11 cellular contexts compared by ENCODE assay signal in genomic region chr1:197919523-197920301, GRCh38. TPM values are rescaled to one million over a fixed set of nuclear protein-coding genes. Genes with fewer than 3 reads are reported as not detected.
DNase-seq lines count a peak whose midpoint lies in the region; ATAC-seq and TF ChIP-seq lines count a peak whose summit lies in the region.
"Had no signal": no experiment of that assay in that cellular context is flagged by ENCODE, and none has a peak within 500 bp of the region (broad histone marks: within the 10 kb centered on the region; RNA-seq: fewer than 3 reads in every experiment).

No MANE protein-coding gene starts in this region.

- H4K12ac ChIP-seq in trophoblast cell (ENCODE audit: low read depth, low read length) = no peak overlapping the region

- H3K23ac ChIP-seq in IMR-90 (ENCODE audit: low read depth, low read length) = no peak overlapping the region
- peak overlapping the region; percentile 62 for H3K23ac ChIP-seq in trophoblast cell (ENCODE audit: low read length)

- H4K91ac ChIP-seq in IMR-90 (ENCODE audit: insufficient read depth, low read depth, low read length) = no peak overlapping the region
- no peak overlapping the region for H4K91ac ChIP-seq in trophoblast cell (ENCODE audit: low read depth, low read length)

- no peak overlapping the region for H3K56ac ChIP-seq in IMR-90 (ENCODE audit: extremely low read depth, insufficient read depth, low read length)

- no peaks in the 10 kb centered on the region for H3K79me2 ChIP-seq in trophoblast cell (ENCODE audit: control insufficient read depth, insufficient read depth, low read length, poor library complexity)

- H2BK12ac ChIP-seq in trophoblast cell (ENCODE audit: low read length) = no peak overlapping the region

- no peaks in the 10 kb centered on the region for H3K36me3 ChIP-seq in IMR-90 (ENCODE audit: control insufficient read depth, insufficient read depth, low read length)
- no peaks in the 10 kb centered on the region for H3K36me3 ChIP-seq in duodenal mucosa (ENCODE audit: control insufficient read depth in 1 of 2, insufficient read depth in 2 of 2, low read length in 2 of 2)
- H3K36me3 ChIP-seq in trophoblast cell (ENCODE audit: control insufficient read depth in 1 of 2, insufficient read depth in 2 of 2, low read length in 2 of 2) = no peaks in the 10 kb centered on the region

- ATAC-seq in IMR-90 (ENCODE audit: low read depth) = no peak
- no peak for ATAC-seq in HG03108 (IDR thresholded peaks at IDR 0.05; ENCODE audit: unreplicated experiment)
- no peak for ATAC-seq in GM19324 (IDR thresholded peaks at IDR 0.05; ENCODE audit: low FRiP score, unreplicated experiment)
- no peak for ATAC-seq in GM21619 (IDR thresholded peaks at IDR 0.05; ENCODE audit: unreplicated experiment)

- POLR2A ChIA-PET in IMR-90 (lab: Charles Lee; ENCODE audit: unreplicated experiment) = no interaction called here

- peaks cover 96% of the 10 kb centered on the region for H3K27me3 Mint-ChIP-seq in T-helper 1 cell treated with Interleukin-12 subunit alpha and Interleukin-12 subunit beta and Interleukin-4 antibody, amounts not matched to agents 30 μg/mL and 1 μg/mL, for 36 hours (ENCODE audit: low read depth)

- H3K9me3 ChIP-seq in IMR-90 (ENCODE audit: control insufficient read depth, insufficient read depth, low read length) (peaks cover 3% of the 10 kb centered on the region; the same call in 1 of the 2 replicates), duodenal mucosa (ENCODE audit: control insufficient read depth in 1 of 2, low read length in 2 of 2) (no peaks in the 10 kb centered on the region), trophoblast cell (ENCODE audit: insufficient read depth, low read depth, low read length) (peaks cover 5% of the 10 kb centered on the region)

- DNase-seq in T-helper 1 cell = no peak
- no peak for DNase-seq in IMR-90
- no peak for DNase-seq in trophoblast cell
- DNase-seq: activated effector memory CD4-positive, alpha-beta T cell treated with Interleukin-2 at 50 U/mL for 16 hours; SW 1271 had no signal

- H3K9me3 Mint-ChIP-seq in T-helper 1 cell treated with Interleukin-12 subunit alpha and Interleukin-12 subunit beta and Interleukin-4 antibody, amounts not matched to agents 30 μg/mL and 1 μg/mL, for 36 hours = no peaks in the 10 kb centered on the region

- H3K4me1 ChIP-seq in IMR-90 (ENCODE audit: control insufficient read depth, insufficient read depth, low read length) (no peaks in the 10 kb centered on the region; the same call in 1 of the 2 replicates), duodenal mucosa (ENCODE audit: control insufficient read depth in 1 of 2, insufficient read depth in 2 of 2, low read length in 2 of 2) (peaks cover 36 to 55% of the 10 kb centered on the region in 2 donors), trophoblast cell (ENCODE audit: control insufficient read depth in 1 of 2, insufficient read depth in 2 of 2, low read length in 2 of 2) (peaks cover 5 to 10% of the 10 kb centered on the region in 2 experiments)

- H3K27ac ChIP-seq in IMR-90 (ENCODE audit: insufficient read depth, low read length) (no peak overlapping the region), duodenal mucosa (ENCODE audit: low read depth, low read length) (no peak overlapping the region), trophoblast cell (ENCODE audit: low read depth, low read length) (no peak overlapping the region)

- H4K20me1 ChIP-seq in IMR-90 (ENCODE audit: insufficient read depth, low read length) = peaks cover 5% of the 10 kb centered on the region; the same call in 1 of the 2 replicates

- dilution Hi-C loops in IMR-90 (cut with HindIII; ENCODE audit: low sequenced_read_pairs, unreplicated experiment) = no loop called here

- peaks cover 45% of the 10 kb centered on the region for H3K4me1 Mint-ChIP-seq in T-helper 1 cell treated with Interleukin-12 subunit alpha and Interleukin-12 subunit beta and Interleukin-4 antibody, amounts not matched to agents 30 μg/mL and 1 μg/mL, for 36 hours (ENCODE audit: low read depth)

- no peak overlapping the region for H4K8ac ChIP-seq in IMR-90 (ENCODE audit: low read depth in 2 of 2, low read length in 2 of 2)
- no peak overlapping the region for H4K8ac ChIP-seq in trophoblast cell (ENCODE audit: low read depth, low read length)

- H3K4me3 ChIP-seq in IMR-90 (ENCODE audit: insufficient read depth, low read depth, low read length) (no peak overlapping the region), duodenal mucosa (ENCODE audit: low read depth in 1 of 2, low read length in 2 of 2) (peak overlapping the region; percentile 17 to 43), trophoblast cell (ENCODE audit: low read depth, low read length) (no peak overlapping the region)

- no peak overlapping the region for H2BK120ac ChIP-seq in IMR-90 (ENCODE audit: low read depth, low read length)
- H2BK120ac ChIP-seq in trophoblast cell (ENCODE audit: insufficient read depth, low read length, poor library complexity) = no peak overlapping the region

- H3K9me1 ChIP-seq in IMR-90 (ENCODE audit: insufficient read depth, low read length) = no peaks in the 10 kb centered on the region

- TF ChIP-seq POLR2A in IMR-90 (IDR thresholded peaks at IDR 0.05; ENCODE audit: low read depth, low read length) = no peak

- H2BK5ac ChIP-seq in IMR-90 (ENCODE audit: low read depth, low read length, poor library complexity, severe bottlenecking) = no peak overlapping the region
- H2BK5ac ChIP-seq in trophoblast cell (ENCODE audit: low read depth, low read length, poor library complexity) = no peak overlapping the region

- WGBS in IMR-90 (ENCODE audit: extremely low coverage in 2 of 2, insufficient read length in 1 of 2), 2 experiments = 8% methylated on average over 13 of the region's 42 CpGs; no CpG with 5 or more reads in 1 of the 2 experiments
- no CpG with 5 or more reads among the region's 42 CpGs for WGBS in trophoblast cell (ENCODE audit: extremely low coverage, insufficient coverage, insufficient read length)

- no peak overlapping the region for H2BK20ac ChIP-seq in IMR-90 (ENCODE audit: low read depth, low read length)

- H3K27me3 ChIP-seq in IMR-90 (ENCODE audit: control insufficient read depth, insufficient read depth, low read length) (peaks cover 89% of the 10 kb centered on the region), duodenal mucosa (ENCODE audit: control insufficient read depth in 1 of 2, insufficient read depth in 2 of 2, low read length in 2 of 2) (peaks cover 71 to 81% of the 10 kb centered on the region in 2 donors), trophoblast cell (ENCODE audit: insufficient read depth, low read length) (peaks cover 73% of the 10 kb centered on the region)

- H2AFZ ChIP-seq in IMR-90 (replicated peaks; ENCODE audit: low read length, poor library complexity) (peak overlapping the region; percentile 72), trophoblast cell (ENCODE audit: insufficient read depth, low read length, poor library complexity) (no peak overlapping the region)

- peak overlapping the region; percentile 67 for H3K27ac Mint-ChIP-seq in T-helper 1 cell treated with Interleukin-12 subunit alpha and Interleukin-12 subunit beta and Interleukin-4 antibody, amounts not matched to agents 30 μg/mL and 1 μg/mL, for 36 hours

- no peak overlapping the region for H2AK9ac ChIP-seq in IMR-90 (replicated peaks; ENCODE audit: low read depth, low read length, poor library complexity)

- in situ Hi-C loops in IMR-90 (cut with MboI; ENCODE audit: low sequenced_read_pairs) = loop anchor here (5.0 to 25.0 kb wide), 4 partner anchors 302 to 768 kb away; no protein-coding TSS in a partner anchor

- no peak for TF ChIP-seq RAD21 in IMR-90 (IDR thresholded peaks at IDR 0.05; ENCODE audit: low read length)

- H3K9ac ChIP-seq in IMR-90 (ENCODE audit: low read depth, low read length) (no peak overlapping the region), duodenal mucosa (ENCODE audit: low read depth in 1 of 2, low read length in 2 of 2) (no peak overlapping the region), trophoblast cell (ENCODE audit: low read length) (no peak overlapping the region)

- H3K36me3 Mint-ChIP-seq in T-helper 1 cell treated with Interleukin-12 subunit alpha and Interleukin-12 subunit beta and Interleukin-4 antibody, amounts not matched to agents 30 μg/mL and 1 μg/mL, for 36 hours (ENCODE audit: low read depth) = peaks cover 13% of the 10 kb centered on the region

- no peak overlapping the region for H2AK5ac ChIP-seq in IMR-90 (ENCODE audit: low read depth, low read length)
- H2AK5ac ChIP-seq in trophoblast cell (ENCODE audit: low read length) = no peak overlapping the region

- CTCF ChIA-PET in IMR-90 (lab: Yijun Ruan, JAX) = no interaction called here

- no peak overlapping the region for H3K4ac ChIP-seq in IMR-90 (ENCODE audit: low read depth, low read length)
- H3K4ac ChIP-seq in trophoblast cell (ENCODE audit: low read depth, low read length) = no peak overlapping the region

- TF ChIP-seq CTCF in IMR-90 (conservative IDR thresholded peaks at IDR 0.05; ENCODE audit: low read depth, low read length) = no peak

- intact Hi-C loops in IMR-90 (cut with micrococcal nuclease) = loop anchor here (5.0 to 10.0 kb wide), 7 partner anchors 227 to 765 kb away; partner anchors contain the start of gene NEK7

- H3K79me1 ChIP-seq in IMR-90 (ENCODE audit: low read depth in 1 of 2, low read length in 2 of 2) (no peaks in the 10 kb centered on the region), trophoblast cell (ENCODE audit: low read length) (no peaks in the 10 kb centered on the region)

- no peak overlapping the region for H2BK15ac ChIP-seq in IMR-90 (ENCODE audit: low read depth, low read length)

- no peak overlapping the region for H3K18ac ChIP-seq in IMR-90 (ENCODE audit: low read depth, low read length)
- no peak overlapping the region for H3K18ac ChIP-seq in trophoblast cell (ENCODE audit: low read length)

- H3K4me2 ChIP-seq in IMR-90 (ENCODE audit: low read depth, low read length) (peak overlapping the region; percentile 43), trophoblast cell (ENCODE audit: low read length) (no peak overlapping the region)

- H4K5ac ChIP-seq in IMR-90 (ENCODE audit: low read depth, low read length) = no peak overlapping the region

- no TSS peak for BruUV-seq in IMR-90 (replicated peaks; lab: Mats Ljungman, UMichigan)

- H3K4me3 Mint-ChIP-seq in T-helper 1 cell treated with Interleukin-12 subunit alpha and Interleukin-12 subunit beta and Interleukin-4 antibody, amounts not matched to agents 30 μg/mL and 1 μg/mL, for 36 hours = peak overlapping the region; percentile 69

- no peak overlapping the region for H3K14ac ChIP-seq in IMR-90 (replicated peaks; ENCODE audit: low read depth, low read length)
- H3K14ac ChIP-seq in trophoblast cell (ENCODE audit: low read length) = no peak overlapping the region

RNA-seq across cellular contexts. Expression of gene LHX9, which starts 2.5 kb away (rescaled TPM):
- total RNA-seq in IMR-90 (2012; rRNA removed) = under 0.01 and 0.18 TPM in 2 replicates
- polyA plus RNA-seq in IMR-90 (2012; rRNA removed) = 0.06 and 0.26 TPM in 2 replicates
- polyA plus RNA-seq in IMR-90 (2012; cell fraction: cytosol; rRNA removed) = 0.05 and 0.12 TPM in 2 replicates
- polyA plus RNA-seq in IMR-90 (2012; cell fraction: nucleus; rRNA removed; ENCODE audit: low replicate concordance) = 0.22 and 0.26 TPM in 2 replicates
- 0.01 and 0.10 TPM in 2 replicates for polyA plus RNA-seq in trophoblast cell (2013)
- total RNA-seq: MCF 10A had no signal

RNA-seq across cellular contexts. Expression of gene C1orf53, which starts 17.3 kb away (rescaled TPM):
- 4.2 and 4.8 TPM in 2 replicates for total RNA-seq in IMR-90 (2012; rRNA removed)
- 7.0 and 8.0 TPM in 2 replicates for polyA plus RNA-seq in IMR-90 (2012; rRNA removed)
- polyA plus RNA-seq in IMR-90 (2012; cell fraction: cytosol; rRNA removed) = 12.1 and 15.5 TPM in 2 replicates
- polyA plus RNA-seq in IMR-90 (2012; cell fraction: nucleus; rRNA removed; ENCODE audit: low replicate concordance) = 4.8 and 5.6 TPM in 2 replicates
- polyA plus RNA-seq in trophoblast cell (2013) = 1.1 and 1.4 TPM in 2 replicates

Comparison
In these comparisons a context has a peak if more than half of its experiments do, and no peak if none do; other contexts are left out.
1. H3K4me3 ChIP-seq: peak in duodenal mucosa (2 of 2); none in IMR-90 (single experiment) and trophoblast cell (single experiment).